In the genomic region with DNA sequence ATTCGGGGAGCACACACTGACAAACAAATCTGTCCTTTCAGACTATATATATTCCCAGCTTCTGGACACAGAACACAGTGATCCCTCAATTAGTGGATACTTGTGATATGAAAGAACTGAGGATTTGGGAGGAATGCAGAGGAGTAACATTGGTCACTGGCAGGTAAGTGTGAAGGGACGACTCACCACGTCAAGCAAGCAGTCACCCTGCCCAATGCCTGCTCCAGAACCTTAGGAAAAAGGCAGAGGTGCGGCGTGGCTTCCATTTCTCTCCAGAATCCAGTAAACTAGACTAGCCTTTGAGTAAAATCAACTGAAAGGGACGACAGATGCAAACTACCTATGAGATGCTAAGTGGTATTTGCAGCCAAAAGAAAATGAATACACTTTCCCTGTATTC, we compare ENCODE assay signal across 8 cellular contexts. TPM values are rescaled to one million over a fixed set of nuclear protein-coding genes. Genes with fewer than 3 reads are reported as not detected.
DNase-seq lines count a peak whose midpoint lies in the region; ATAC-seq, FAIRE-seq and TF ChIP-seq lines count a peak whose summit lies in the region.

No MANE protein-coding gene starts in this region.

- H3K79me2 ChIP-seq in OCI-LY1 (ENCODE audit: insufficient read depth, low read length) (peaks cover 29% of the 10 kb centered on the region), H1 (ENCODE audit: control insufficient read depth in 1 of 2, insufficient read depth in 2 of 2, low read length in 2 of 2) (peaks cover 0 to 30% of the 10 kb centered on the region in 2 experiments; a peak in 2 of 4 replicates)

- peak overlapping the region; percentile 89 for H3K27ac Mint-ChIP-seq in CD8-positive, alpha-beta T cell

- no peak for TF ChIP-seq CTCF in CD8-positive, alpha-beta T cell (IDR thresholded peaks at IDR 0.05)
- TF ChIP-seq CTCF in OCI-LY1 (IDR thresholded peaks at IDR 0.05; ENCODE audit: low read length) (no peak), H1 (IDR thresholded peaks at IDR 0.05; ENCODE audit: control extremely low read depth in 1 of 3, insufficient read depth in 1 of 3, low read depth in 1 of 3, low read length in 3 of 3) (no peak)

- peaks cover 47% of the 10 kb centered on the region for H3K4me1 Mint-ChIP-seq in CD8-positive, alpha-beta T cell (ENCODE audit: low read depth)

- no peaks in the 10 kb centered on the region for H3K9me3 Mint-ChIP-seq in CD8-positive, alpha-beta T cell

- peaks cover 2% of the 10 kb centered on the region for H3K27me3 Mint-ChIP-seq in CD8-positive, alpha-beta T cell (ENCODE audit: low read depth)

- H2AFZ ChIP-seq in OCI-LY1 (ENCODE audit: low read length) (no peak overlapping the region), H1 (ENCODE audit: low read length) (no peak overlapping the region), neuronal stem cell (ENCODE audit: low read length) (peak overlapping the region; percentile 98)

- no peak overlapping the region for H2BK120ac ChIP-seq in H1 (replicated peaks; ENCODE audit: low read depth, low read length)
- H2BK120ac ChIP-seq in neuronal stem cell (ENCODE audit: low read depth, low read length): no peak overlapping the region

- TF ChIP-seq EP300 in H1 (IDR thresholded peaks at IDR 0.05; ENCODE audit: borderline replicate concordance in 1 of 2, low read depth in 2 of 2, low read length in 2 of 2): no peak

- H3K79me1 ChIP-seq in H1 (ENCODE audit: low read depth, low read length) (0 out of 2 replicates have a peak, but pooled peaks cover 2% of the 10 kb centered on the region), neuronal stem cell (ENCODE audit: low read depth, low read length) (peaks cover 8% of the 10 kb centered on the region)

- H2BK15ac ChIP-seq in H1 (ENCODE audit: low read length) (no peak overlapping the region), neuronal stem cell (ENCODE audit: low read length) (no peak overlapping the region)

- H3K56ac ChIP-seq in H1 (replicated peaks; ENCODE audit: insufficient read length, low read depth, low read length): no peak overlapping the region

- WGBS in H1 (ENCODE audit: extremely low coverage in 1 of 2, insufficient coverage in 1 of 2, insufficient read length in 1 of 2, insufficient replicate concordance in 2 of 2, low coverage in 1 of 2, low lambda C conversion rate in 2 of 2, missing lambda C conversion rate in 1 of 2), 2 experiments: 28% methylated on average over 6 of the region's 6 CpGs; no CpG with 5 or more reads in 1 of the 2 experiments
- WGBS in neuronal stem cell (ENCODE audit: extremely low coverage in 2 of 2, insufficient read length in 2 of 2, insufficient replicate concordance in 1 of 2), 2 donors: no CpG with 5 or more reads among the region's 6 CpGs

- CTCF ChIA-PET in CD8-positive, alpha-beta T cell (lab: Charles Lee): interaction anchor here (1.8 kb wide), 1 partner anchor 9 kb away, joined by 14 read pairs; no protein-coding TSS in a partner anchor
- CTCF ChIA-PET in H1 (lab: Charles Lee; ENCODE audit: partially characterized antibody): interaction anchor here (2.0 to 2.5 kb wide), 3 partner anchors 9 to 20 kb away, joined by 6 to 20 read pairs (median 7); no protein-coding TSS in a partner anchor

- no peak for TF ChIP-seq RAD21 in H1 (IDR thresholded peaks at IDR 0.05 in 1 of 2, conservative IDR thresholded peaks at IDR 0.05 in 1 of 2; ENCODE audit: low read depth in 2 of 2, low read length in 2 of 2)

- H3K9ac ChIP-seq in OCI-LY1 (ENCODE audit: low read length) (peak overlapping the region; percentile 91), H1 (replicated peaks in 1 of 4; ENCODE audit: extremely low read depth in 1 of 4, low read depth in 3 of 4, low read length in 3 of 4) (no peak overlapping the region; a peak in 1 of 7 replicates), neuronal stem cell (ENCODE audit: low read depth, low read length, poor library complexity) (no peak overlapping the region)

- H2AK5ac ChIP-seq in H1 (ENCODE audit: low read depth, low read length): no peak overlapping the region
- no peak overlapping the region for H2AK5ac ChIP-seq in neuronal stem cell (ENCODE audit: low read depth, low read length)

- H2BK5ac ChIP-seq in H1 (ENCODE audit: low read depth, low read length): no peak overlapping the region
- no peak overlapping the region for H2BK5ac ChIP-seq in neuronal stem cell (ENCODE audit: low read length)

- no peak overlapping the region for H4K5ac ChIP-seq in H1 (ENCODE audit: insufficient read length, low read depth, low read length)

- H3F3A ChIP-seq in OCI-LY1 (ENCODE audit: insufficient read depth, low read length): no peaks in the 10 kb centered on the region

- H3K27me3 ChIP-seq in CD8-positive, alpha-beta T cell (ENCODE audit: insufficient read depth, low read length): no peaks in the 10 kb centered on the region
- H3K27me3 ChIP-seq in OCI-LY1 (ENCODE audit: insufficient read depth, low read length) (no peaks in the 10 kb centered on the region; the same call in 1 of the 2 replicates), H1 (replicated peaks in 1 of 4; ENCODE audit: control insufficient read depth in 3 of 4, extremely low read depth in 1 of 4, insufficient read depth in 3 of 4, low read length in 3 of 4) (peaks cover 0 to 13% (median 11%) of the 10 kb centered on the region in 4 experiments; a peak in 6 of 7 replicates), neuronal stem cell (ENCODE audit: control insufficient read depth in 3 of 3, insufficient read depth in 3 of 3, low read depth in 1 of 3, low read length in 3 of 3) (peaks cover 0 to 15% (median 9%) of the 10 kb centered on the region in 3 experiments)

- H3K36me3 ChIP-seq in CD8-positive, alpha-beta T cell (ENCODE audit: insufficient read depth, low read length): peaks cover 7% of the 10 kb centered on the region
- H3K36me3 ChIP-seq in OCI-LY1 (ENCODE audit: insufficient read depth, low read length) (peaks cover 13% of the 10 kb centered on the region; the same call in 1 of the 2 replicates), H1 (ENCODE audit: control insufficient read depth in 2 of 4, insufficient read depth in 4 of 4, low read length in 3 of 4) (peaks cover 0 to 9% (median under 1%) of the 10 kb centered on the region in 4 experiments; a peak in 4 of 8 replicates), neuronal stem cell (replicated peaks in 1 of 2; ENCODE audit: control insufficient read depth in 2 of 2, insufficient read depth in 2 of 2, low read length in 2 of 2) (peaks cover 4 to 15% of the 10 kb centered on the region in 2 donors)

- peaks cover 25% of the 10 kb centered on the region for H3K36me3 Mint-ChIP-seq in CD8-positive, alpha-beta T cell

- no peak overlapping the region for H2BK20ac ChIP-seq in H1 (ENCODE audit: low read length)

- no peak for DNase-seq in CD8-positive, alpha-beta T cell
- DNase-seq in H1 (ENCODE audit: low read depth in 1 of 2, low spot score in 2 of 2): no peak
- DNase-seq in neuronal stem cell (ENCODE audit: low spot score): no peak
- DNase-seq in NCI-H82 treated with DMSO at 0.1 percent for 48 hours (lab: John Stamatoyannopoulos, UW; ENCODE audit: unreplicated experiment): no peak
- DNase-seq in NCI-H187 treated with DMSO at 0.1 percent for 48 hours (lab: John Stamatoyannopoulos, UW): no peak
- DNase-seq in AG08395 (ENCODE audit: low spot score): no peak

- H3K4me3 Mint-ChIP-seq in CD8-positive, alpha-beta T cell: peak overlapping the region; percentile 95

- ATAC-seq in CD8-positive, alpha-beta T cell: no peak
- ATAC-seq in GM18861 (IDR thresholded peaks at IDR 0.05; ENCODE audit: unreplicated experiment): no peak

- H4K8ac ChIP-seq in H1 (ENCODE audit: extremely low read depth, insufficient read depth, low read length) (no peak overlapping the region), neuronal stem cell (ENCODE audit: low read depth, low read length) (no peak overlapping the region)

- peak overlapping the region; percentile 95 for H3K27ac ChIP-seq in CD8-positive, alpha-beta T cell (ENCODE audit: low read depth, low read length)
- H3K27ac ChIP-seq in OCI-LY1 (ENCODE audit: low read depth, low read length, poor library complexity, severe bottlenecking) (no peak overlapping the region), H1 (ENCODE audit: low read depth, low read length) (no peak overlapping the region), neuronal stem cell (replicated peaks; ENCODE audit: low read length) (no peak overlapping the region)

- H3K4me2 ChIP-seq in OCI-LY1 (ENCODE audit: low read length): peak overlapping the region; percentile 74
- H3K4me2 ChIP-seq in H1 (ENCODE audit: insufficient read depth in 1 of 2, low read depth in 2 of 2, low read length in 2 of 2): peak overlapping the region; percentile 66 to 99
- peak overlapping the region; percentile 82 for H3K4me2 ChIP-seq in neuronal stem cell (ENCODE audit: insufficient read depth, low read length, poor library complexity, severe bottlenecking)

- no peak for FAIRE-seq in H1 (lab: Jason Lieb, UNC)

- H3K14ac ChIP-seq in H1 (ENCODE audit: insufficient read length) (no peak overlapping the region), neuronal stem cell (ENCODE audit: low read length) (no peak overlapping the region)

- H3K4ac ChIP-seq in H1 (replicated peaks; ENCODE audit: insufficient read length, low read depth, low read length) (no peak overlapping the region), neuronal stem cell (ENCODE audit: low read length) (no peak overlapping the region)

- H2BK12ac ChIP-seq in H1 (ENCODE audit: low read depth, low read length) (no peak overlapping the region), neuronal stem cell (ENCODE audit: low read length) (no peak overlapping the region)

- H4K20me1 ChIP-seq in OCI-LY1 (ENCODE audit: insufficient read depth, low read length) (peaks cover 5% of the 10 kb centered on the region), H1 (replicated peaks in 1 of 2; ENCODE audit: control insufficient read depth in 1 of 2, insufficient read depth in 2 of 2, low read length in 2 of 2) (peaks cover 0 to 4% of the 10 kb centered on the region in 2 experiments)

- H4K91ac ChIP-seq in H1 (replicated peaks; ENCODE audit: insufficient read length, low read length) (no peak overlapping the region), neuronal stem cell (ENCODE audit: low read depth, low read length, poor library complexity) (no peak overlapping the region)

- POLR2A ChIA-PET in CD8-positive, alpha-beta T cell (lab: Charles Lee): no interaction called here
- POLR2A ChIA-PET in H1 (lab: Charles Lee; ENCODE audit: partially characterized antibody): interaction anchor here (1.0 kb wide), 1 partner anchor 10 kb away, joined by 3 read pairs; no protein-coding TSS in a partner anchor

- peaks cover 27% of the 10 kb centered on the region for H3K4me1 ChIP-seq in CD8-positive, alpha-beta T cell (ENCODE audit: insufficient read depth, low read length)
- peaks cover 23% of the 10 kb centered on the region for H3K4me1 ChIP-seq in OCI-LY1 (ENCODE audit: insufficient read depth, low read length, severe bottlenecking)
- peaks cover 0 to 5% (median 1%) of the 10 kb centered on the region in 4 experiments; a peak in 3 of 7 replicates for H3K4me1 ChIP-seq in H1 (replicated peaks in 1 of 4; ENCODE audit: control insufficient read depth in 3 of 4, insufficient read depth in 4 of 4, low read length in 3 of 4)
- peaks cover 3 to 7% of the 10 kb centered on the region in 2 donors for H3K4me1 ChIP-seq in neuronal stem cell (ENCODE audit: control insufficient read depth in 2 of 2, insufficient read depth in 1 of 2, low read depth in 1 of 2, low read length in 2 of 2)

- H3K18ac ChIP-seq in H1 (ENCODE audit: extremely low read depth, low read length) (no peak overlapping the region), neuronal stem cell (ENCODE audit: low read length) (no peak overlapping the region)

- H3K23ac ChIP-seq in H1 (ENCODE audit: insufficient read length) (no peak overlapping the region), neuronal stem cell (ENCODE audit: low read depth, low read length, poor library complexity) (no peak overlapping the region)

- intact Hi-C loops in CD8-positive, alpha-beta T cell (cut with DNase I, micrococcal nuclease): loop anchor here (1.0 to 10.0 kb wide), 8 partner anchors 9 to 1745 kb away; partner anchors contain the start of genes PTPN4 (in 2 of the 2), C2orf76 (in 1 of the 2), DBI (in 1 of the 2) and DDX18 (in 1 of the 2)

- H3K4me3 ChIP-seq in CD8-positive, alpha-beta T cell (ENCODE audit: low read depth, low read length): peak overlapping the region; percentile 73
- H3K4me3 ChIP-seq in OCI-LY1 (ENCODE audit: low read depth, low read length, poor library complexity, severe bottlenecking): peak overlapping the region; percentile 92
- peak overlapping the region; percentile 69 to 93 (median 84) for H3K4me3 ChIP-seq in H1 (ENCODE audit: extremely low read depth in 1 of 4, insufficient read depth in 2 of 4, low read depth in 3 of 4, low read length in 4 of 4)
- H3K4me3 ChIP-seq in neuronal stem cell (ENCODE audit: low read length in 2 of 2): peak overlapping the region in 1 of 2 donors; percentile 63

- TF ChIP-seq POLR2A in H1 (IDR thresholded peaks at IDR 0.05; ENCODE audit: control extremely low read depth in 1 of 2, low read depth in 2 of 2, low read length in 2 of 2): no peak

- peaks cover 12% of the 10 kb centered on the region for H3K23me2 ChIP-seq in H1 (ENCODE audit: low read depth, low read length)

- no peaks in the 10 kb centered on the region for H3K9me2 ChIP-seq in OCI-LY1 (ENCODE audit: low read depth, low read length)

- H3K9me3 ChIP-seq in CD8-positive, alpha-beta T cell (ENCODE audit: low read length): no peaks in the 10 kb centered on the region
- H3K9me3 ChIP-seq in OCI-LY1 (ENCODE audit: low read length): no peaks in the 10 kb centered on the region
- H3K9me3 ChIP-seq in H1 (ENCODE audit: insufficient read depth in 2 of 2, low read depth in 1 of 2, low read length in 1 of 2): no peaks in the 10 kb centered on the region
- H3K9me3 ChIP-seq in neuronal stem cell (replicated peaks in 1 of 2; ENCODE audit: control insufficient read depth in 2 of 2, insufficient read depth in 1 of 2, low read depth in 1 of 2, low read length in 2 of 2): peaks cover 0 to under 1% of the 10 kb centered on the region in 2 donors

RNA-seq across cellular contexts. Expression of gene CCDC93, which starts 1.1 kb away (rescaled TPM):
- total RNA-seq in CD8-positive, alpha-beta T cell: 10 to 100 TPM; 84.4 to 85.3 TPM
- 16.9 and 18.0 TPM in 2 replicates for total RNA-seq in H1 (2021; fragmentation: NEBNext Ultra II Directional; extraction: Animal tissue kit (Norgen Biotek cat#: 25700))
- polyA plus RNA-seq in H1 (2011; rRNA removed): 5.4 and 5.5 TPM in 2 replicates
- polyA plus RNA-seq in H1 (2011; cell fraction: cytosol; rRNA removed): 7.3 TPM
- 23.0 TPM for polyA plus RNA-seq in H1 (2011; cell fraction: nucleus; rRNA removed)
- polyA plus RNA-seq in H1 (2012, experiment 1 of 2): 8.4 to 12.8 TPM (median 11.1 TPM) in 4 replicates
- 0.50 TPM for polyA plus RNA-seq in H1 (2012, experiment 2 of 2)
- 15.0 TPM for polyA plus RNA-seq in H1 (2013, experiment 1 of 2)
- polyA plus RNA-seq in H1 (2013, experiment 2 of 2): 12.5 TPM
- polyA minus RNA-seq in H1 (2011; rRNA and poly(A)+ RNA removed): 13.9 and 20.2 TPM in 2 replicates
- polyA minus RNA-seq in H1 (2011; cell fraction: cytosol; rRNA and poly(A)+ RNA removed): 9.6 TPM
- 38.9 TPM for polyA minus RNA-seq in H1 (2011; cell fraction: nucleus; rRNA and poly(A)+ RNA removed)
- polyA plus RNA-seq in neuronal stem cell (2013, experiment 1 of 2): 15.5 TPM
- polyA plus RNA-seq in neuronal stem cell (2013, experiment 2 of 2): 14.2 TPM
